In the genomic region with DNA sequence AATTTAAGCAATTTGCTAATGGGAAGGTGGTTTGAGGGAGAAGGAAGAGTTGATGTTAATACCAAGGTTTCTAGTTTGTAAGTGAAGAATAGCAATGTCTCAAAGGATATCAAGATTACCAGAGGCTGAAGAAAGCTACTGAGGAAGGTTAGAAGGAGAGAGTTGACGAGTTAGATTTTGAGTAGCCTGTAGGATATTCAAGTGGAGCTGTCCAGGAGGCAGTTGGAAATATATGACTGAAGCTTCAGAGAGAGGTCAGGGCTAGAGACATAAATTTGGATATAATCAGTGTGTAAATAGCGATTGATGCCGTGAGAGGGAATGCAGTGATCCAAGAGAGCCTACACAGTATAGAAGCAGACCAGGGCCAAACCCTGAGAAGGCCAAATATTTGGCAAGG, we compare ENCODE assay signal across 1 cellular context.
TF ChIP-seq lines count a peak whose summit lies in the region.

No MANE protein-coding gene starts in this region.

TF ChIP-seq in GM23338, 12 proteins besides CTCF, POLR2A, EP300 and RAD21 (continued from another document):
- TF ChIP-seq, protein P1, sequence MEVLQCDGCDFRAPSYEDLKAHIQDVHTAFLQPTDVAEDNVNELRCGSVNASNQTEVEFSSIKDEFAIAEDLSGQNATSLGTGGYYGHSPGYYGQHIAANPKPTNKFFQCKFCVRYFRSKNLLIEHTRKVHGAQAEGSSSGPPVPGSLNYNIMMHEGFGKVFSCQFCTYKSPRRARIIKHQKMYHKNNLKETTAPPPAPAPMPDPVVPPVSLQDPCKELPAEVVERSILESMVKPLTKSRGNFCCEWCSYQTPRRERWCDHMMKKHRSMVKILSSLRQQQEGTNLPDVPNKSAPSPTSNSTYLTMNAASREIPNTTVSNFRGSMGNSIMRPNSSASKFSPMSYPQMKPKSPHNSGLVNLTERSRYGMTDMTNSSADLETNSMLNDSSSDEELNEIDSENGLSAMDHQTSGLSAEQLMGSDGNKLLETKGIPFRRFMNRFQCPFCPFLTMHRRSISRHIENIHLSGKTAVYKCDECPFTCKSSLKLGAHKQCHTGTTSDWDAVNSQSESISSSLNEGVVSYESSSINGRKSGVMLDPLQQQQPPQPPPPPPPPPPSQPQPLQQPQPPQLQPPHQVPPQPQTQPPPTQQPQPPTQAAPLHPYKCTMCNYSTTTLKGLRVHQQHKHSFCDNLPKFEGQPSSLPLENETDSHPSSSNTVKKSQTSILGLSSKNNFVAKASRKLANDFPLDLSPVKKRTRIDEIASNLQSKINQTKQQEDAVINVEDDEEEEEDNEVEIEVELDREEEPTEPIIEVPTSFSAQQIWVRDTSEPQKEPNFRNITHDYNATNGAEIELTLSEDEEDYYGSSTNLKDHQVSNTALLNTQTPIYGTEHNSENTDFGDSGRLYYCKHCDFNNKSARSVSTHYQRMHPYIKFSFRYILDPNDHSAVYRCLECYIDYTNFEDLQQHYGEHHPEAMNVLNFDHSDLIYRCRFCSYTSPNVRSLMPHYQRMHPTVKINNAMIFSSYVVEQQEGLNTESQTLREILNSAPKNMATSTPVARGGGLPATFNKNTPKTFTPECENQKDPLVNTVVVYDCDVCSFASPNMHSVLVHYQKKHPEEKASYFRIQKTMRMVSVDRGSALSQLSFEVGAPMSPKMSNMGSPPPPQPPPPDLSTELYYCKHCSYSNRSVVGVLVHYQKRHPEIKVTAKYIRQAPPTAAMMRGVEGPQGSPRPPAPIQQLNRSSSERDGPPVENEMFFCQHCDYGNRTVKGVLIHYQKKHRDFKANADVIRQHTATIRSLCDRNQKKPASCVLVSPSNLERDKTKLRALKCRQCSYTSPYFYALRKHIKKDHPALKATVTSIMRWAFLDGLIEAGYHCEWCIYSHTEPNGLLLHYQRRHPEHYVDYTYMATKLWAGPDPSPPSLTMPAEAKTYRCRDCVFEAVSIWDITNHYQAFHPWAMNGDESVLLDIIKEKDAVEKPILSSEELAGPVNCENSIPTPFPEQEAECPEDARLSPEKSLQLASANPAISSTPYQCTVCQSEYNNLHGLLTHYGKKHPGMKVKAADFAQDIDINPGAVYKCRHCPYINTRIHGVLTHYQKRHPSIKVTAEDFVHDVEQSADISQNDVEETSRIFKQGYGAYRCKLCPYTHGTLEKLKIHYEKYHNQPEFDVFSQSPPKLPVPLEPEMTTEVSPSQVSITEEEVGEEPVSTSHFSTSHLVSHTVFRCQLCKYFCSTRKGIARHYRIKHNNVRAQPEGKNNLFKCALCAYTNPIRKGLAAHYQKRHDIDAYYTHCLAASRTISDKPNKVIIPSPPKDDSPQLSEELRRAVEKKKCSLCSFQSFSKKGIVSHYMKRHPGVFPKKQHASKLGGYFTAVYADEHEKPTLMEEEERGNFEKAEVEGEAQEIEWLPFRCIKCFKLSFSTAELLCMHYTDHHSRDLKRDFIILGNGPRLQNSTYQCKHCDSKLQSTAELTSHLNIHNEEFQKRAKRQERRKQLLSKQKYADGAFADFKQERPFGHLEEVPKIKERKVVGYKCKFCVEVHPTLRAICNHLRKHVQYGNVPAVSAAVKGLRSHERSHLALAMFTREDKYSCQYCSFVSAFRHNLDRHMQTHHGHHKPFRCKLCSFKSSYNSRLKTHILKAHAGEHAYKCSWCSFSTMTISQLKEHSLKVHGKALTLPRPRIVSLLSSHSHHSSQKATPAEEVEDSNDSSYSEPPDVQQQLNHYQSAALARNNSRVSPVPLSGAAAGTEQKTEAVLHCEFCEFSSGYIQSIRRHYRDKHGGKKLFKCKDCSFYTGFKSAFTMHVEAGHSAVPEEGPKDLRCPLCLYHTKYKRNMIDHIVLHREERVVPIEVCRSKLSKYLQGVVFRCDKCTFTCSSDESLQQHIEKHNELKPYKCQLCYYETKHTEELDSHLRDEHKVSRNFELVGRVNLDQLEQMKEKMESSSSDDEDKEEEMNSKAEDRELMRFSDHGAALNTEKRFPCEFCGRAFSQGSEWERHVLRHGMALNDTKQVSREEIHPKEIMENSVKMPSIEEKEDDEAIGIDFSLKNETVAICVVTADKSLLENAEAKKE (CRISPR knock-in tag; IDR thresholded peaks at IDR 0.05), result no peak
